ENCODE assay signal across 22 cellular contexts in genomic region chr17:29246638-29247037, GRCh38. TPM values are rescaled to one million over a fixed set of nuclear protein-coding genes. Genes with fewer than 3 reads are reported as not detected.
DNase-seq lines count a peak whose midpoint lies in the region; ATAC-seq and TF ChIP-seq lines count a peak whose summit lies in the region.
"Had no signal": no experiment of that assay in that cellular context is flagged by ENCODE, and none has a peak within 500 bp of the region (broad histone marks: within the 10 kb centered on the region; RNA-seq: fewer than 3 reads in every experiment).

Gene CRYBA1, plus strand, starts transcription at chr17:29246859. Its CDS starts 5 bp downstream, at chr17:29246864.

- no peak within 1 kb of the TSS for H3K4me3 ChIP-seq in BLaER1 treated with 17β-estradiol and CSF1 and Interleukin-3, amounts not matched to agents 10 nM and 100 nM
- H3K4me3 ChIP-seq in HUES64 (ENCODE audit: low read length) = no peak within 1 kb of the TSS
- no peak within 1 kb of the TSS for H3K4me3 ChIP-seq in dorsolateral prefrontal cortex
- H3K4me3 ChIP-seq: ascending aorta, coronary artery, left lung, right atrium auricular region, testis had no signal

- no peak within 1 kb of the TSS for H3K27ac Mint-ChIP-seq in stimulated activated naive B cell treated with anti-CD40 and anti-IgM and Interleukin-4, amounts not matched to agents 10 μg/mL and 1 μg/mL and 100 μg/mL, for 72 hours
- H3K27ac Mint-ChIP-seq: activated T-cell treated with anti-CD3 and anti-CD28 coated beads, Interleukin-2, amount 50 U/mL, for 24 hours had no signal

- peak in 1 of 56 donors; percentile 18 for TF ChIP-seq CTCF in dorsolateral prefrontal cortex (IDR thresholded peaks at IDR 0.05 in 54 of 56, conservative IDR thresholded peaks at IDR 0.05 in 2 of 56; ENCODE audit: low read depth in 1 of 56, partially characterized antibody in 56 of 56)

- peak; percentile 17 for ATAC-seq in left lobe of liver
- no peak for ATAC-seq in stimulated activated naive B cell treated with anti-CD40 and anti-IgM and Interleukin-4, amounts not matched to agents 10 μg/mL and 1 μg/mL and 100 μg/mL, for 72 hours (replicated peaks)
- ATAC-seq: left lung had no signal

- H3K9ac ChIP-seq in BLaER1 treated with 17β-estradiol and CSF1 and Interleukin-3, amounts not matched to agents 10 nM and 100 nM = no peak within 1 kb of the TSS
- H3K9ac ChIP-seq in HUES64 (ENCODE audit: low read depth, low read length) = peak within 1 kb of the TSS; percentile 22; the same call in 1 of the 2 replicates

- H3K27me3 Mint-ChIP-seq in stimulated activated naive B cell treated with anti-CD40 and anti-IgM and Interleukin-4, amounts not matched to agents 10 μg/mL and 1 μg/mL and 100 μg/mL, for 72 hours = no peaks in the 10 kb centered on the region
- H3K27me3 Mint-ChIP-seq: activated T-cell treated with anti-CD3 and anti-CD28 coated beads, Interleukin-2, amount 50 U/mL, for 24 hours; CD8-positive, alpha-beta memory T cell had no signal

- intact Hi-C loops in dorsolateral prefrontal cortex (cut with DNase I) = loop anchor here in 1 of 2 donors (5.0 kb wide), 1 partner anchor 36 kb away; no protein-coding TSS in a partner anchor

- peaks cover 0 to 1% of the 10 kb centered on the region in 2 donors for H3K36me3 Mint-ChIP-seq in stimulated activated naive B cell treated with anti-CD40 and anti-IgM and Interleukin-4, amounts not matched to agents 10 μg/mL and 1 μg/mL and 100 μg/mL, for 72 hours

- DNase-seq in dorsolateral prefrontal cortex = no peak
- no peak for DNase-seq in left lobe of liver (ENCODE audit: low spot score)
- DNase-seq in midbrain (lab: John Stamatoyannopoulos, UW) = no peak
- DNase-seq in activated CD4-positive, alpha-beta T cell treated with anti-CD3 and anti-CD28 coated beads, Interleukin-2, amount 50 U/mL, for 4 hours = no peak
- no peak for DNase-seq in OCI-M2 (lab: John Stamatoyannopoulos, UW; ENCODE audit: unreplicated experiment)
- no peak for DNase-seq in stimulated activated naive B cell treated with anti-CD40 and anti-IgM and Interleukin-4, amounts not matched to agents 10 μg/mL and 1 μg/mL and 100 μg/mL, for 72 hours
- DNase-seq: activated naive CD4-positive, alpha-beta T cell treated with anti-CD3 and anti-CD28 coated beads, Interleukin-2, amount 50 U/mL, for 16 hours; activated T-cell treated with anti-CD3 and anti-CD28 coated beads, Interleukin-2, amount 50 U/mL, for 24 hours; CD8-positive, alpha-beta memory T cell; DMS79 treated with DMSO at 0.1 percent for 48 hours; KBM-7; left lung; NCI-H2029; NCI-H446; testis had no signal

- no peaks in the 10 kb centered on the region for H3K9me3 ChIP-seq in BLaER1 treated with 17β-estradiol and CSF1 and Interleukin-3, amounts not matched to agents 10 nM and 100 nM (replicated peaks in 1 of 11)
- no peaks in the 10 kb centered on the region for H3K9me3 ChIP-seq in HUES64 (ENCODE audit: insufficient read depth, low read depth, low read length)
- H3K9me3 ChIP-seq: ascending aorta, left lung, right atrium auricular region, testis had no signal

- H3K4me1 Mint-ChIP-seq in stimulated activated naive B cell treated with anti-CD40 and anti-IgM and Interleukin-4, amounts not matched to agents 10 μg/mL and 1 μg/mL and 100 μg/mL, for 72 hours = peaks cover 4 to 14% of the 10 kb centered on the region in 2 donors
- H3K4me1 Mint-ChIP-seq: CD8-positive, alpha-beta memory T cell had no signal

- H3K27ac ChIP-seq in BLaER1 treated with 17β-estradiol and CSF1 and Interleukin-3, amounts not matched to agents 10 nM and 100 nM = peak within 1 kb of the TSS in 5 of 11 experiments; percentile 14 to 47 (median 31); a peak in 7 of 22 replicates
- H3K27ac ChIP-seq in HUES64 (ENCODE audit: low read depth, low read length) = peak within 1 kb of the TSS; percentile 3; the same call in 1 of the 2 replicates
- H3K27ac ChIP-seq in dorsolateral prefrontal cortex = peak within 1 kb of the TSS in 40 of 59 donors; percentile 5 to 83 (median 52)
- H3K27ac ChIP-seq: ascending aorta, coronary artery, epithelial cell of prostate, left lung, right atrium auricular region, testis had no signal

- H3K9me3 Mint-ChIP-seq in stimulated activated naive B cell treated with anti-CD40 and anti-IgM and Interleukin-4, amounts not matched to agents 10 μg/mL and 1 μg/mL and 100 μg/mL, for 72 hours = no peaks in the 10 kb centered on the region
- H3K9me3 Mint-ChIP-seq: activated T-cell treated with anti-CD3 and anti-CD28 coated beads, Interleukin-2, amount 50 U/mL, for 24 hours; CD8-positive, alpha-beta memory T cell had no signal

- no peaks in the 10 kb centered on the region for H4K20me1 ChIP-seq in BLaER1 treated with 17β-estradiol and CSF1 and Interleukin-3, amounts not matched to agents 10 nM and 100 nM

- H3K27me3 ChIP-seq in BLaER1 treated with 17β-estradiol and CSF1 and Interleukin-3, amounts not matched to agents 10 nM and 100 nM = no peaks in the 10 kb centered on the region
- no peaks in the 10 kb centered on the region for H3K27me3 ChIP-seq in HUES64 (ENCODE audit: insufficient read depth, low read length)
- no peaks in the 10 kb centered on the region for H3K27me3 ChIP-seq in dorsolateral prefrontal cortex
- H3K27me3 ChIP-seq: ascending aorta, left lung, right atrium auricular region, testis had no signal

- no peaks in the 10 kb centered on the region for H3K36me3 ChIP-seq in BLaER1 treated with 17β-estradiol and CSF1 and Interleukin-3, amounts not matched to agents 10 nM and 100 nM
- no peaks in the 10 kb centered on the region for H3K36me3 ChIP-seq in HUES64 (ENCODE audit: insufficient read depth, low read length)
- H3K36me3 ChIP-seq: ascending aorta, left lung, right atrium auricular region had no signal

- peaks cover 10 to 75% (median 29%) of the 10 kb centered on the region in 10 experiments for H3K4me1 ChIP-seq in BLaER1 treated with 17β-estradiol and CSF1 and Interleukin-3, amounts not matched to agents 10 nM and 100 nM
- H3K4me1 ChIP-seq in HUES64 (ENCODE audit: insufficient read depth, low read length) = peaks cover 8% of the 10 kb centered on the region
- H3K4me1 ChIP-seq: right atrium auricular region, testis had no signal

- H3K4me2 ChIP-seq in BLaER1 treated with 17β-estradiol and CSF1 and Interleukin-3, amounts not matched to agents 10 nM and 100 nM = peak within 1 kb of the TSS in 6 of 11 experiments; percentile 8 to 27 (median 16); a peak in 5 of 22 replicates

- WGBS in HUES64 = 81% methylated on average over 1 of the region's 2 CpGs

- no peak within 1 kb of the TSS for H3K4me3 Mint-ChIP-seq in stimulated activated naive B cell treated with anti-CD40 and anti-IgM and Interleukin-4, amounts not matched to agents 10 μg/mL and 1 μg/mL and 100 μg/mL, for 72 hours
- H3K4me3 Mint-ChIP-seq: activated T-cell treated with anti-CD3 and anti-CD28 coated beads, Interleukin-2, amount 50 U/mL, for 24 hours had no signal

RNA-seq across cellular contexts. Expression of gene CRYBA1, which starts in this region (rescaled TPM):
- not detected for polyA plus RNA-seq in HUES64 (2013, experiment 1 of 2)
- polyA plus RNA-seq in HUES64 (2013, experiment 2 of 2) = not detected
- total RNA-seq in dorsolateral prefrontal cortex = not detected
- not detected for total RNA-seq in left lobe of liver
- total RNA-seq: ascending aorta; CD8-positive, alpha-beta memory T cell; left lung; mucosa of gallbladder; right atrium auricular region; testis had no signal
- polyA plus RNA-seq: CD8-positive, alpha-beta memory T cell had no signal

Comparison
In these comparisons a context has a peak if more than half of its experiments do, and no peak if none do; other contexts are left out.
1. Peak in ATAC-seq in left lobe of liver; RNA of the gene not detected or under 1 TPM.